In the genomic region with DNA sequence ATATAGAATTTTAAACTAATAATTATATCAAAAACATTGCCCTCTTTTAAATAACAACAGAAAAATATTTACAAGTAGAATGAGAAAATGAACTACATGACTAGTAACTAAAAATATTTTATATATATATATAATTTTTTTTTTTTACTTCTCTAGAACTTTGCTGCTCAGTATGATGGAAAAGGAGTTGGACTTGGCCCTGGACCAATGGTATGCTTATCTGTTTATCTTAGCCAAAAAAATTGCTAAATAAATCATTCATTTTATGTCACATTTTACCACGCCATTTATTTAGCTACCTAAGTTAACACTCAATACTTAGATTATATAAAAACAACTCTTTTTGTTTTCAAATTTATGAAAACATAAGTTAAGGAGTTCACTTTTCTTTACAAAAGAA, we compare ENCODE assay signal across 1 cellular context.
TF ChIP-seq lines count a peak whose summit lies in the region.

No MANE protein-coding gene starts in this region.

TF ChIP-seq in IMR-90, 13 proteins besides CTCF, POLR2A, EP300 and RAD21:
- TF ChIP-seq BHLHE40 (IDR thresholded peaks at IDR 0.05; ENCODE audit: low read depth, low read length): no peak
- TF ChIP-seq MXI1 (IDR thresholded peaks at IDR 0.05; ENCODE audit: borderline replicate concordance, low read depth, low read length): no peak
